Comparison of ENCODE assay signal across 14 cellular contexts in genomic region chr2:129934044-129934822, GRCh38. TPM values are rescaled to one million over a fixed set of nuclear protein-coding genes. Genes with fewer than 3 reads are reported as not detected.
A peak's percentile ranks its signal among the peaks of the same experiment; 100 is the strongest.
DNase-seq lines count a peak whose midpoint lies in the region; ATAC-seq and TF ChIP-seq lines count a peak whose summit lies in the region.
"Had no signal": no experiment of that assay in that cellular context is flagged by ENCODE, and none has a peak within 500 bp of the region (broad histone marks: within the 10 kb centered on the region; RNA-seq: fewer than 3 reads in every experiment).

No MANE protein-coding gene starts in this region.

- no peak for TF ChIP-seq CTCF in brain (conservative IDR thresholded peaks at IDR 0.05)
- TF ChIP-seq CTCF in thyroid gland (IDR thresholded peaks at IDR 0.05), result no peak
- TF ChIP-seq CTCF in RWPE1 (conservative IDR thresholded peaks at IDR 0.05; ENCODE audit: low read depth), result no peak

- no peak for TF ChIP-seq POLR2A in thyroid gland (IDR thresholded peaks at IDR 0.05)

- H3K27ac ChIP-seq in thyroid gland, result peak overlapping the region in 2 of 3 donors; percentile 45
- H3K27ac ChIP-seq in RWPE1, result no peak overlapping the region

- H3K36me3 Mint-ChIP-seq in brain, result no peaks in the 10 kb centered on the region
- H3K36me3 Mint-ChIP-seq: activated naive CD4-positive, alpha-beta T cell treated with anti-CD3 and anti-CD28 coated beads, Interleukin-2, amount 50 U/mL, for 24 hours; memory B cell had no signal

- WGBS in thyroid gland, 2 donors, result 8 to 13% methylated on average over 16 to 27 of the region's 41 CpGs

- CTCF ChIA-PET in RWPE1 (lab: Yijun Ruan, JAX), result no interaction called here

- no peaks in the 10 kb centered on the region for H3K27me3 ChIP-seq in thyroid gland

- H3K4me1 ChIP-seq in thyroid gland, result peaks cover 12 to 19% of the 10 kb centered on the region in 2 donors

- H3K36me3 ChIP-seq in thyroid gland, result no peaks in the 10 kb centered on the region
- H3K36me3 ChIP-seq: gastroesophageal sphincter had no signal

- ATAC-seq in GM19463 (IDR thresholded peaks at IDR 0.05; ENCODE audit: unreplicated experiment), result no peak
- ATAC-seq: activated CD8-positive, alpha-beta T cell treated with anti-CD3 and anti-CD28 coated beads, Interleukin-2, amount 10 ng/mL, durations not matched to agents 7 days and 5 days; gastroesophageal sphincter had no signal

- H3K4me3 ChIP-seq in thyroid gland (replicated peaks in 1 of 3), result no peak overlapping the region

- peaks cover 51% of the 10 kb centered on the region for H3K27me3 Mint-ChIP-seq in brain

- peaks cover 11% of the 10 kb centered on the region for H3K4me1 Mint-ChIP-seq in brain
- H3K4me1 Mint-ChIP-seq: activated naive CD4-positive, alpha-beta T cell treated with anti-CD3 and anti-CD28 coated beads, Interleukin-2, amount 50 U/mL, for 24 hours; memory B cell had no signal

- intact Hi-C loops in thyroid gland (cut with DNase I), result no loop called here

- POLR2A ChIA-PET in RWPE1 (lab: Yijun Ruan, JAX; ENCODE audit: low non-redundant PET), result no interaction called here

- no peaks in the 10 kb centered on the region for H3K9me3 ChIP-seq in thyroid gland
- H3K9me3 ChIP-seq: gastroesophageal sphincter had no signal

- peaks cover 0 to 2% (median 0%) of the 10 kb centered on the region in 5 experiments for H3K9me3 Mint-ChIP-seq in brain
- H3K9me3 Mint-ChIP-seq: activated naive CD4-positive, alpha-beta T cell treated with anti-CD3 and anti-CD28 coated beads, Interleukin-2, amount 50 U/mL, for 24 hours; memory B cell; T-helper 2 cell treated with Interferon-gamma antibody and Interleukin-4, amounts not matched to agents 5 μg/mL and 100 μg/mL, for 36 hours had no signal

- peak overlapping the region in 3 of 5 experiments; percentile 57 to 63 (median 57) for H3K4me3 Mint-ChIP-seq in brain
- H3K4me3 Mint-ChIP-seq: activated CD8-positive, alpha-beta T cell treated with anti-CD3 and anti-CD28 coated beads, Interleukin-2, amount 10 ng/mL, durations not matched to agents 7 days and 5 days; activated naive CD4-positive, alpha-beta T cell treated with anti-CD3 and anti-CD28 coated beads, Interleukin-2, amount 50 U/mL, for 24 hours; memory B cell; T-helper 2 cell treated with Interferon-gamma antibody and Interleukin-4, amounts not matched to agents 5 μg/mL and 100 μg/mL, for 36 hours had no signal

- peak; percentile 9 for DNase-seq in NCI-H748 (lab: John Stamatoyannopoulos, UW; ENCODE audit: unreplicated experiment)
- no peak for DNase-seq in NCI-H748 treated with DMSO at 0.1 percent for 48 hours (lab: John Stamatoyannopoulos, UW)
- DNase-seq in islet precursor cell, result peak; percentile 67
- DNase-seq in thyroid gland, result peak; percentile 12 to 41
- no peak for DNase-seq in NCI-H345 (lab: John Stamatoyannopoulos, UW)
- no peak for DNase-seq in RWPE1 (ENCODE audit: low spot score)
- DNase-seq: activated CD8-positive, alpha-beta T cell treated with anti-CD3 and anti-CD28 coated beads, Interleukin-2, amount 10 ng/mL, durations not matched to agents 7 days and 5 days had no signal

- H3K27ac Mint-ChIP-seq in brain, result no peak overlapping the region
- H3K27ac Mint-ChIP-seq: activated CD8-positive, alpha-beta T cell treated with anti-CD3 and anti-CD28 coated beads, Interleukin-2, amount 10 ng/mL, durations not matched to agents 7 days and 5 days; memory B cell; T-helper 2 cell treated with Interferon-gamma antibody and Interleukin-4, amounts not matched to agents 5 μg/mL and 100 μg/mL, for 36 hours had no signal

RNA-seq across cellular contexts. Expression of gene RAB6C, which starts 45.2 kb away (rescaled TPM):
- 0.29 TPM for polyA plus RNA-seq in brain (ENCODE audit: insufficient read depth, low read depth, low replicate concordance)
- under 1 TPM in 3 of 4 donors, not detected in 1; 0.11 to 0.40 (median 0.15) TPM for total RNA-seq in thyroid gland
- total RNA-seq: activated CD8-positive, alpha-beta T cell treated with anti-CD3 and anti-CD28 coated beads, Interleukin-2, amount 10 ng/mL, durations not matched to agents 7 days and 5 days had no signal
- polyA plus RNA-seq: AG04450 had no signal

Comparison
In these comparisons a context has a peak if more than half of its experiments do, and no peak if none do; other contexts are left out.
1. DNase-seq: peak in NCI-H748 (single experiment), islet precursor cell (single experiment) and thyroid gland (2 of 2); none in NCI-H748 treated with DMSO at 0.1 percent for 48 hours (single experiment), NCI-H345 (single experiment) and RWPE1 (single experiment).